ENCODE assay signal across 8 cellular contexts in the genomic region with DNA sequence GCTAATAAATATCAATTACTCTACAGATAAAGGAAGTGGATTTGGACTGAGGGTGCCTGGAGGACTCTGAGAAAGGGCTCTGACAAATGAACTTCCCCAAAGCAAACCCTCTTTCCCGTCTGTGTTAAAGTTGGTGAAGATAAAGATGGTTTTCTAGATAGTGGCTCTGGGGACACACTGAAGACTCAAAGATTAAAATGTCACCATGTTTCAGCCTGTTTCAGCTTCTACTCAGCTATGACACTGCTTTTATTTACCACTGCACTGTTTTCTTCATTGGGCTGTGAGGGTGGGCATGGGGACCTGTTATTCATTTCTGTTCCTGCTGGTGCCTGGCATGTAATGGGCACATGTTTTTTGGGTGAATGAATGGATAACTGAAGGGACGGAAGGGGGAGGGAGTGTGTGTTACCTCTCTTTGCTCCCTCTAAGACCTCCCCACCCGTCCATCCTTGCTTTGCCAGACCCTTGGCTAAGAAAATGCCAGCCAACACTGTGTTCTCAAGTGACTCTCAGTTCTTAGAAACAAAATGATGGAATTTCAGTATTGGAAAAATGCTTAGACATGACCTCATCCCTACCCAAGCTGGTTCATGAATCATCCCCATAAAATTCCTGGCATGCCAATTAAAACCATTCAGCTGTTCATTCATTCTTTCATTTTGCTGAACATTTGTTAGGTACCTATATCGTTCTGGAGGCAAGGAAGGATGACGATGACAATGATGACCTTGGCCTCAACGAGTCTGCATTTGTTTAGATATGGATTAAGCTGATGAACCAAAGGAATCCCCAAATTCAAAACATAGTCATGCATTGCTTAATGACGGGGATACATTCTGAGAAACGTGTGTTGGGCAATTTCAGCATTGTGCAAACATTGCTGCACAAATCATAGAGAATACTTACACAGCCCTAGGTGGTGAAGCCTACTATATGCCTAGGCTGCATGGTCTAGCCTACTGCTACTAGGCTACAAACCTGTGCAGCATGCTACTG. TPM values are rescaled to one million over a fixed set of nuclear protein-coding genes. Genes with fewer than 3 reads are reported as not detected.
DNase-seq lines count a peak whose midpoint lies in the region; ATAC-seq, FAIRE-seq and TF ChIP-seq lines count a peak whose summit lies in the region.
"Had no signal": no experiment of that assay in that cellular context is flagged by ENCODE, and none has a peak within 500 bp of the region (broad histone marks: within the 10 kb centered on the region; RNA-seq: fewer than 3 reads in every experiment).

No MANE protein-coding gene starts in this region.

- DNase-seq in H54 (ENCODE audit: insufficient read length, low spot score) (peak; percentile 34), SK-N-MC (ENCODE audit: low read depth, low spot score) (peak; percentile 48), fibroblast of the conjunctiva (ENCODE audit: low read depth) (peak; percentile 86), stomach (no peak), COR-L47 (lab: John Stamatoyannopoulos, UW) (no peak), NCI-H1436 (lab: John Stamatoyannopoulos, UW) (no peak)
- DNase-seq: stimulated activated CD4-positive, alpha-beta T cell treated with anti-CD3 and anti-CD28 coated beads, Interleukin-15, amount 100 ng/mL, for 24 hours had no signal

- intact Hi-C loops in stomach (cut with DNase I; ENCODE audit: low total_unique reads): no loop called here

- TF ChIP-seq POLR2A in H54 (IDR thresholded peaks at IDR 0.05; ENCODE audit: low read depth, low read length): no peak
- TF ChIP-seq POLR2A in stomach (IDR thresholded peaks at IDR 0.05): no peak

- no peak for TF ChIP-seq EP300 in stomach (IDR thresholded peaks at IDR 0.05)

- H3K9me3 ChIP-seq in SK-N-MC (ENCODE audit: low read depth, low read length) (no peaks in the 10 kb centered on the region), stomach (no peaks in the 10 kb centered on the region)

- no peaks in the 10 kb centered on the region for H3K36me3 ChIP-seq in SK-N-MC (ENCODE audit: insufficient read depth, low read length)
- H3K36me3 ChIP-seq in stomach: no peaks in the 10 kb centered on the region

- peaks cover 5 to 66% (median 34%) of the 10 kb centered on the region in 4 donors for H3K4me1 ChIP-seq in stomach

- H3K27me3 ChIP-seq in stomach: no peaks in the 10 kb centered on the region

- FAIRE-seq in H54 (lab: Jason Lieb, UNC): no peak

- 52 to 69% (median 67%) methylated on average over 8 of the region's 8 CpGs for WGBS in stomach, 5 donors

- peak overlapping the region; percentile 16 for H3K9ac ChIP-seq in SK-N-MC (ENCODE audit: insufficient read length)

- ATAC-seq in HG03442 (IDR thresholded peaks at IDR 0.05; ENCODE audit: unreplicated experiment): no peak

- TF ChIP-seq CTCF in stomach (IDR thresholded peaks at IDR 0.05): no peak

- H3K4me3 ChIP-seq in SK-N-MC (no peak overlapping the region), stomach (no peak overlapping the region)

- H3K27ac ChIP-seq in SK-N-MC (peak overlapping the region; percentile 82), stomach (peak overlapping the region in 4 of 5 donors; percentile 15 to 32 (median 16))

RNA-seq across cellular contexts. Expression of gene STK32B, which starts 13.4 kb away (rescaled TPM):
- 1 to 10 TPM; 1.8 to 5.5 (median 4.3) TPM for total RNA-seq in stomach
- polyA plus RNA-seq in stomach: 1 to 10 TPM in 2 of 3 donors, under 1 TPM in 1; 0.61 to 1.5 (median 1.1) TPM

RNA-seq across cellular contexts. Expression of gene CYTL1, which starts 18.6 kb away (rescaled TPM):
- total RNA-seq in stomach: 1 to 10 TPM in 2 of 5 donors, not detected in 3; 1.3 to 5.1 TPM
- 1 to 10 TPM in 2 of 3 donors, under 1 TPM in 1; 0.95 to 1.7 (median 1.4) TPM for polyA plus RNA-seq in stomach

Comparison
In these comparisons a context has a peak if more than half of its experiments do, and no peak if none do; other contexts are left out.
1. DNase-seq: peak in H54 (single experiment), SK-N-MC (single experiment) and fibroblast of the conjunctiva (single experiment); none in stomach (single experiment), COR-L47 (single experiment) and NCI-H1436 (single experiment).